Comparison of ENCODE assay signal across 2 cellular contexts in the genomic region with DNA sequence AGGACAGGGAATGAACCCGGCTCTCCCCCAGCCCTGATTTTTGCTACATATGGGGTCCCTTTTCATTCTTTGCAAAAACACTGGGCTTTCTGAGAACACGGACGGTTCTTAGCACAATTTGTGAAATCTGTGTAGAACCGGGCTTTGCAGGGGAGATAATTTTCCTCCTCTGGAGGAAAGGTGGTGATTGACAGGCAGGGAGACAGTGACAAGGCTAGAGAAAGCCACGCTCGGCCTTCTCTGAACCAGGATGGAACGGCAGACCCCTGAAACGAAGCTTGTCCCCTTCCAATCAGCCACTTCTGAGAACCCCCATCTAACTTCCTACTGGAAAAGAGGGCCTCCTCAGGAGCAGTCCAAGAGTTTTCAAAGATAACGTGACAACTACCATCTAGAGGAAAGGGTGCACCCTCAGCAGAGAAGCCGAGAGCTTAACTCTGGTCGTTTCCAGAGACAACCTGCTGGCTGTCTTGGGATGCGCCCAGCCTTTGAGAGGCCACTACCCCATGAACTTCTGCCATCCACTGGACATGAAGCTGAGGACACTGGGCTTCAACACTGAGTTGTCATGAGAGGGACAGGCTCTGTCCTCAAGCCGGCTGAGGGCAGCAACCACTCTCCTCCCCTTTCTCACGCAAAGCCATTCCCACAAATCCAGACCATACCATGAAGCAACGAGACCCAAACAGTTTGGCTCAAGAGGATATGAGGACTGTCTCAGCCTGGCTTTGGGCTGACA.
TF ChIP-seq lines count a peak whose summit lies in the region.

No MANE protein-coding gene starts in this region.

TF ChIP-seq in SK-N-SH, 30 proteins besides CTCF, POLR2A, EP300 and RAD21 (continued from another document):
- TF ChIP-seq GABPA (IDR thresholded peaks at IDR 0.05; ENCODE audit: low read depth) (no peak), SMC3 (IDR thresholded peaks at IDR 0.05; ENCODE audit: low read depth, low read length) (no peak)

TF ChIP-seq in SK-N-SH treated with all-trans-retinoic acid at 6 μM for 48 hours, 23 proteins besides CTCF, POLR2A, EP300 and RAD21 (continued from another document):
- TF ChIP-seq, protein P1, sequence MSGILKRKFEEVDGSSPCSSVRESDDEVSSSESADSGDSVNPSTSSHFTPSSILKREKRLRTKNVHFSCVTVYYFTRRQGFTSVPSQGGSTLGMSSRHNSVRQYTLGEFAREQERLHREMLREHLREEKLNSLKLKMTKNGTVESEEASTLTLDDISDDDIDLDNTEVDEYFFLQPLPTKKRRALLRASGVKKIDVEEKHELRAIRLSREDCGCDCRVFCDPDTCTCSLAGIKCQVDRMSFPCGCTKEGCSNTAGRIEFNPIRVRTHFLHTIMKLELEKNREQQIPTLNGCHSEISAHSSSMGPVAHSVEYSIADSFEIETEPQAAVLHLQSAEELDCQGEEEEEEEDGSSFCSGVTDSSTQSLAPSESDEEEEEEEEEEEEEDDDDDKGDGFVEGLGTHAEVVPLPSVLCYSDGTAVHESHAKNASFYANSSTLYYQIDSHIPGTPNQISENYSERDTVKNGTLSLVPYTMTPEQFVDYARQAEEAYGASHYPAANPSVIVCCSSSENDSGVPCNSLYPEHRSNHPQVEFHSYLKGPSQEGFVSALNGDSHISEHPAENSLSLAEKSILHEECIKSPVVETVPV (CRISPR knock-in tag; IDR thresholded peaks at IDR 0.05) = no peak
